19 cellular contexts compared by ENCODE assay signal in the genomic region with DNA sequence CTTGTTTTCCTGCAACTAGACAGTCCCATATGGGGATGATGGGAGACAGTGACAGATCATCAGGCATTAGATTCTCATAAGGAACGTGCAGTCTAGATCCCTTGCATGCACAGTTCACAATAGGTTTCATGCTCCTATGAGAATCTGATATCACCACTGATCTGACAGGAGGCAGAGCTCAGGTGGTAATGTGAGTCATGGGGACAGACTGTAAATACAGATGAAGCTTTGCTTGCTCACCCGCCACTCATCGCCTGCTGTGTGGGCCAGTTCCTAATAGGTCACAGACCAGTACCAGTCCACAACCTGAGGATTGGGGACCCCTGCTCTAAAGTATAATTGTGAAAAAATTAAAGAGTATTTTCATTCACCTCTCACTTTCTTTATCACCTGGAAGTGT.
"Had no signal": no experiment of that assay in that cellular context is flagged by ENCODE, and none has a peak within 500 bp of the region (broad histone marks: within the 10 kb centered on the region; RNA-seq: fewer than 3 reads in every experiment).

No MANE protein-coding gene starts in this region.

- H3K4me3 Mint-ChIP-seq: activated CD8-positive, alpha-beta memory T cell treated with anti-CD3 and anti-CD28 coated beads, Interleukin-2, amount 10 ng/mL, durations not matched to agents 7 days and 5 days; activated naive CD4-positive, alpha-beta T cell treated with anti-CD3 and anti-CD28 coated beads, Interleukin-2, amount 10 ng/mL, durations not matched to agents 7 days and 5 days; endodermal cell; immature natural killer cell had no signal

- H3K9me3 ChIP-seq: lower lobe of right lung, psoas muscle, stomach, thoracic aorta, upper lobe of right lung had no signal

- H3K27ac Mint-ChIP-seq: activated CD8-positive, alpha-beta memory T cell treated with anti-CD3 and anti-CD28 coated beads, Interleukin-2, amount 10 ng/mL, durations not matched to agents 7 days and 5 days; activated naive CD4-positive, alpha-beta T cell treated with anti-CD3 and anti-CD28 coated beads, Interleukin-2, amount 10 ng/mL, durations not matched to agents 7 days and 5 days; endodermal cell; immature natural killer cell had no signal

- H3K36me3 Mint-ChIP-seq: activated CD8-positive, alpha-beta memory T cell treated with anti-CD3 and anti-CD28 coated beads, Interleukin-2, amount 10 ng/mL, durations not matched to agents 7 days and 5 days; activated naive CD4-positive, alpha-beta T cell treated with anti-CD3 and anti-CD28 coated beads, Interleukin-2, amount 10 ng/mL, durations not matched to agents 7 days and 5 days; immature natural killer cell had no signal

- DNase-seq: activated CD4-positive, alpha-beta T cell treated with anti-CD3 and anti-CD28 coated beads, Interleukin-2, amount 50 U/mL, for 48 hours; activated CD8-positive, alpha-beta memory T cell treated with anti-CD3 and anti-CD28 coated beads, Interleukin-2, amount 10 ng/mL, durations not matched to agents 7 days and 5 days; activated naive CD4-positive, alpha-beta T cell treated with anti-CD3 and anti-CD28 coated beads, Interleukin-2, amount 10 ng/mL, durations not matched to agents 7 days and 5 days; activated T-cell treated with anti-CD3 and anti-CD28 coated beads, Interleukin-2, amount 50 U/mL, for 1 hour; dorsolateral prefrontal cortex; endodermal cell; head of caudate nucleus; immature natural killer cell; left colon; lower lobe of right lung; midbrain; psoas muscle; stimulated activated CD4-positive, alpha-beta T cell treated with anti-CD3 and anti-CD28 coated beads, Interleukin-1b, Interleukin-23, amount 100 ng/mL, for 48 hours; stomach; T-helper 1 cell; upper lobe of right lung had no signal

- H3K4me1 Mint-ChIP-seq: activated naive CD4-positive, alpha-beta T cell treated with anti-CD3 and anti-CD28 coated beads, Interleukin-2, amount 10 ng/mL, durations not matched to agents 7 days and 5 days; endodermal cell; immature natural killer cell had no signal

- H3K27ac ChIP-seq: cardiac muscle cell, dorsolateral prefrontal cortex, lower lobe of right lung, psoas muscle, stomach, thoracic aorta, upper lobe of right lung, VCaP had no signal

- H3K4me3 ChIP-seq: cardiac muscle cell, dorsolateral prefrontal cortex, lower lobe of right lung, psoas muscle, stomach, thoracic aorta, upper lobe of right lung had no signal

- ATAC-seq: activated CD8-positive, alpha-beta memory T cell treated with anti-CD3 and anti-CD28 coated beads, Interleukin-2, amount 10 ng/mL, durations not matched to agents 7 days and 5 days; left colon; lower lobe of right lung; psoas muscle; upper lobe of right lung had no signal

- H3K36me3 ChIP-seq: cardiac muscle cell, lower lobe of right lung, stomach, thoracic aorta, upper lobe of right lung had no signal

- H3K9me3 Mint-ChIP-seq: activated naive CD4-positive, alpha-beta T cell treated with anti-CD3 and anti-CD28 coated beads, Interleukin-2, amount 10 ng/mL, durations not matched to agents 7 days and 5 days; immature natural killer cell had no signal

- H3K4me1 ChIP-seq: lower lobe of right lung, psoas muscle, stomach, upper lobe of right lung had no signal

- H3K27me3 ChIP-seq: cardiac muscle cell, dorsolateral prefrontal cortex, stomach, upper lobe of right lung had no signal
